Comparison of ENCODE assay signal across 29 cellular contexts in the genomic region with DNA sequence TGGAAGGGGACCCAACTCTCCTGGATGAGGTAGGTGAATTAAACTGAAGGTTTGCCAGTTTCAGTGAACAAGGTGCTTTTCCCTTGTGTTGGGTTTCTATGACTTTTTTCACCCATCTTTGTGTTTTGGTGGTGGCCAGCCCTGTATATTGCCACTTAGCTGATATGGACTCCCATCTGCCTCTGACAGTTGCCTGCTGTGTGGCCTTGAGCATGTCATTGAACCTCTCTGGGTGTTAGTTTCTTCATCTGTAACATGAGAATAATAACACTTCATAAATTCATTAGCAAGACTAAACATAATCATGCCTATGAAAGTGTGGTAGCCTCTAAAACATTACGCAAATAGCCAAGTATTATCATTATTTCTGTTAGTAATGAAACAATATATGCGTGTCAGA.
DNase-seq lines count a peak whose midpoint lies in the region; ATAC-seq and TF ChIP-seq lines count a peak whose summit lies in the region.
"Had no signal": no experiment of that assay in that cellular context is flagged by ENCODE, and none has a peak within 500 bp of the region (broad histone marks: within the 10 kb centered on the region; RNA-seq: fewer than 3 reads in every experiment).

No MANE protein-coding gene starts in this region.

- H3K27me3 ChIP-seq in right cardiac atrium (ENCODE audit: control insufficient read depth, insufficient read depth), result no peaks in the 10 kb centered on the region
- H3K27me3 ChIP-seq in muscle layer of colon (ENCODE audit: control insufficient read depth in 1 of 2, insufficient read depth in 2 of 2, low read length in 2 of 2), result no peaks in the 10 kb centered on the region
- H3K27me3 ChIP-seq in smooth muscle cell (ENCODE audit: low read depth), result no peaks in the 10 kb centered on the region
- H3K27me3 ChIP-seq in right lobe of liver, result no peaks in the 10 kb centered on the region
- H3K27me3 ChIP-seq: brain microvascular endothelial cell, left lung, MG63, SJCRH30, spleen, thyroid gland had no signal

- 96% methylated on average over 2 of the region's 2 CpGs for WGBS in right cardiac atrium
- WGBS in smooth muscle cell (ENCODE audit: low lambda C conversion rate), result 94% methylated on average over 2 of the region's 2 CpGs
- 82% methylated on average over 2 of the region's 2 CpGs for WGBS in right lobe of liver (ENCODE audit: insufficient coverage, low coverage, low lambda C conversion rate, missing lambda C conversion rate)

- intact Hi-C loops in right cardiac atrium (cut with DNase I) (no loop called here), Right ventricle myocardium inferior (cut with DNase I) (loop anchor here (5.0 kb wide), 1 partner anchor 58 kb away; no protein-coding TSS in a partner anchor), right lobe of liver (cut with DNase I) (no loop called here)

- no peaks in the 10 kb centered on the region for H4K20me1 ChIP-seq in smooth muscle cell (ENCODE audit: low read depth)

- H3K4me2 ChIP-seq in smooth muscle cell, result no peak overlapping the region

- no peak overlapping the region for H2AFZ ChIP-seq in smooth muscle cell (ENCODE audit: low read depth)

- H3K4me1 ChIP-seq in right cardiac atrium (ENCODE audit: control insufficient read depth, insufficient read depth, low read length) (peaks cover 11% of the 10 kb centered on the region), muscle layer of colon (ENCODE audit: insufficient read depth, low read length) (peaks cover 81% of the 10 kb centered on the region), smooth muscle cell (ENCODE audit: low read depth) (no peaks in the 10 kb centered on the region), right lobe of liver (peaks cover 0 to 10% (median 0%) of the 10 kb centered on the region in 4 donors)
- H3K4me1 ChIP-seq: left lung, spleen had no signal

- no peak for ATAC-seq in right cardiac atrium
- no peak for ATAC-seq in Right ventricle myocardium inferior
- ATAC-seq in GM21515 (IDR thresholded peaks at IDR 0.05; ENCODE audit: unreplicated experiment), result no peak
- ATAC-seq in right lobe of liver, result no peak
- ATAC-seq in GM21447 (IDR thresholded peaks at IDR 0.05; ENCODE audit: unreplicated experiment), result no peak
- ATAC-seq: left lung; stimulated activated naive CD8-positive, alpha-beta T cell treated with anti-CD3 and anti-CD28 coated beads, Interleukin-15, Interleukin-2, amounts not matched to agents 100 U/mL and 50 U/mL, for 24 hours had no signal

- H3K9ac ChIP-seq in muscle layer of colon (ENCODE audit: low read length), result no peak overlapping the region
- H3K9ac ChIP-seq in smooth muscle cell (ENCODE audit: low read depth), result no peak overlapping the region

- H3K27ac ChIP-seq in right cardiac atrium (ENCODE audit: low read length) (peak overlapping the region; percentile 26), muscle layer of colon (ENCODE audit: low read depth, low read length) (peak overlapping the region; percentile 56), smooth muscle cell (ENCODE audit: low read depth) (peak overlapping the region; percentile 33), right lobe of liver (no peak overlapping the region)
- H3K27ac ChIP-seq: brain microvascular endothelial cell, GM23248, left lung, SJCRH30, spleen, thyroid gland had no signal

- DNase-seq in right cardiac atrium (no peak), Right ventricle myocardium inferior (ENCODE audit: missing footprints) (no peak), smooth muscle cell (lab: John Stamatoyannopoulos, UW; ENCODE audit: unreplicated experiment) (no peak), right lobe of liver (no peak), NCI-H2081 (lab: John Stamatoyannopoulos, UW) (no peak)
- DNase-seq: activated CD4-positive, alpha-beta memory T cell treated with anti-CD3 and anti-CD28 coated beads, Interleukin-2, amount 10 ng/mL, durations not matched to agents 7 days and 5 days; activated CD8-positive, alpha-beta memory T cell treated with anti-CD3 and anti-CD28 coated beads, Interleukin-2, amount 50 U/mL, for 4 hours; activated naive CD4-positive, alpha-beta T cell treated with anti-CD3 and anti-CD28 coated beads, Interleukin-2, amount 50 U/mL, for 16 hours; brain microvascular endothelial cell; DMS79; GDM1; GM23248; HFFc6; KBM-7; left lung; mesendoderm; MG63; NCI-H1105; NCI-H187 treated with DMSO at 0.1 percent for 48 hours; NCI-H510A treated with DMSO at 0.1 percent for 48 hours; SJCRH30; spleen; stimulated activated CD4-positive, alpha-beta T cell treated with anti-CD3 and anti-CD28 coated beads, Interleukin-2, amount 100 ng/mL, for 24 hours; stimulated activated naive CD8-positive, alpha-beta T cell treated with anti-CD3 and anti-CD28 coated beads, Interleukin-15, Interleukin-2, amounts not matched to agents 100 U/mL and 50 U/mL, for 24 hours; T-helper 9 cell; thyroid gland had no signal

- peaks cover 5% of the 10 kb centered on the region for H3F3A ChIP-seq in smooth muscle cell (ENCODE audit: low read depth)

- H3K36me3 ChIP-seq in muscle layer of colon (ENCODE audit: insufficient read depth, low read length) (no peaks in the 10 kb centered on the region), smooth muscle cell (ENCODE audit: low read depth) (no peaks in the 10 kb centered on the region), right lobe of liver (no peaks in the 10 kb centered on the region)
- H3K36me3 ChIP-seq: brain microvascular endothelial cell, left lung, MG63, SJCRH30, spleen, thyroid gland had no signal

- H3K4me3 ChIP-seq in right cardiac atrium (ENCODE audit: low read length) (no peak overlapping the region), muscle layer of colon (ENCODE audit: low read depth in 1 of 2, low read length in 2 of 2) (no peak overlapping the region), smooth muscle cell (no peak overlapping the region), right lobe of liver (no peak overlapping the region)
- H3K4me3 ChIP-seq: left lung, MG63, SJCRH30, spleen, thyroid gland had no signal

- no peak for TF ChIP-seq POLR2A in right lobe of liver (IDR thresholded peaks at IDR 0.05)

- peaks cover 38% of the 10 kb centered on the region for H3K79me2 ChIP-seq in smooth muscle cell (ENCODE audit: low read depth)

- H3K9me3 ChIP-seq in right cardiac atrium (ENCODE audit: control insufficient read depth, low read length) (no peaks in the 10 kb centered on the region), muscle layer of colon (ENCODE audit: low read length) (no peaks in the 10 kb centered on the region), smooth muscle cell (replicated peaks; ENCODE audit: low read depth) (no peaks in the 10 kb centered on the region), right lobe of liver (no peaks in the 10 kb centered on the region)
- H3K9me3 ChIP-seq: left lung, MG63, SJCRH30, spleen, thyroid gland had no signal

- TF ChIP-seq CTCF in smooth muscle cell (IDR thresholded peaks at IDR 0.05; ENCODE audit: borderline replicate concordance, insufficient read depth, poor library complexity, severe bottlenecking) (no peak), right lobe of liver (IDR thresholded peaks at IDR 0.05) (no peak)

Comparison
In these comparisons a context has a peak if more than half of its experiments do, and no peak if none do; other contexts are left out.
1. H3K27ac ChIP-seq: peak in right cardiac atrium (single experiment), muscle layer of colon (single experiment) and smooth muscle cell (single experiment); none in right lobe of liver (0 of 3).